Comparison of ENCODE assay signal across 16 cellular contexts in the genomic region with DNA sequence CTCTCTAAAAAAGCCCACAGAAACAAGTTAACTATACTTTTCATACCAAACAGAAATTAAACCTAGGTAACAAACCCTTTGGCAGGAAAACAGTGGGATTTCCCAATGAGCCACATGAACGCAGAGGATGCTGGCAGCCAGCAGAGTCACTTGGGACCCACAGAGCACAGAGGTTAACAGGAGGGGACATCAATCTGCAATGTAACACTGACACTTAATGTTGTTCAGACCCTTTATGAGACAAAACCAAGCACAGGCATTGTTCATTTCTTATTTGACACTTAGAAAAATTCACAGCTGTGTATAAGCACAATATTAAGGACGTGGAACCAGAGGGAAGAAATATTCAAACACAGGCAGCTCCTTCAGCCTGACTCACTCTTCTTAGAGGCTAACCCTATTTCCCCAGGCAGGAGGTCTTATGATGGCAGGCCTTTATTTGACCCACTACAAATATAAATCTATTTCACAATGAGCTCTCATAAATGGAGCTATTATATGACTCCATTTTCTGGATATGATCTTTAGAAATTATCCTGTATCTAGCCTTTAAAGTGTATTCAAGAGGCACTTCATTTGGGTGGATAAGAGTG.
"Had no signal": no experiment of that assay in that cellular context is flagged by ENCODE, and none has a peak within 500 bp of the region (broad histone marks: within the 10 kb centered on the region; RNA-seq: fewer than 3 reads in every experiment).

No MANE protein-coding gene starts in this region.

- H3K4me3 ChIP-seq: ascending aorta, gastroesophageal sphincter, heart left ventricle, left ventricle myocardium inferior, tibial nerve had no signal

- H3K4me1 ChIP-seq: ascending aorta, gastroesophageal sphincter, heart left ventricle, left ventricle myocardium inferior had no signal

- H3K9me3 ChIP-seq: ascending aorta, gastroesophageal sphincter, heart left ventricle, left ventricle myocardium inferior, tibial nerve had no signal

- ATAC-seq: gastroesophageal sphincter; heart left ventricle; naive thymus-derived CD4-positive, alpha-beta T cell had no signal

- DNase-seq: activated CD4-positive, CD25-positive, alpha-beta regulatory T cell treated with anti-CD3 and anti-CD28 coated beads, Interleukin-2, amount 50 U/mL, for 72 hours; activated CD8-positive, alpha-beta memory T cell treated with anti-CD3 and anti-CD28 coated beads for 24 hours; activated gamma-delta T cell; effector CD4-positive, alpha-beta T cell; heart left ventricle; kidney; left ventricle myocardium inferior; mesendoderm; naive thymus-derived CD4-positive, alpha-beta T cell; stimulated activated CD4-positive, alpha-beta T cell treated with anti-CD3 and anti-CD28 coated beads, Interleukin-2, amount 100 ng/mL, for 24 hours; stimulated activated naive CD4-positive, alpha-beta T cell treated with Interleukin-2 at 50 U/mL for 16 hours; T-helper 2 cell had no signal

- H3K27ac ChIP-seq: ascending aorta, gastroesophageal sphincter, heart left ventricle, left ventricle myocardium inferior, VCaP had no signal

- H3K27me3 ChIP-seq: ascending aorta, gastroesophageal sphincter, tibial nerve had no signal

- H3K36me3 ChIP-seq: ascending aorta, gastroesophageal sphincter, heart left ventricle, left ventricle myocardium inferior, tibial nerve had no signal
